Comparison of ENCODE assay signal across 17 cellular contexts in the genomic region with DNA sequence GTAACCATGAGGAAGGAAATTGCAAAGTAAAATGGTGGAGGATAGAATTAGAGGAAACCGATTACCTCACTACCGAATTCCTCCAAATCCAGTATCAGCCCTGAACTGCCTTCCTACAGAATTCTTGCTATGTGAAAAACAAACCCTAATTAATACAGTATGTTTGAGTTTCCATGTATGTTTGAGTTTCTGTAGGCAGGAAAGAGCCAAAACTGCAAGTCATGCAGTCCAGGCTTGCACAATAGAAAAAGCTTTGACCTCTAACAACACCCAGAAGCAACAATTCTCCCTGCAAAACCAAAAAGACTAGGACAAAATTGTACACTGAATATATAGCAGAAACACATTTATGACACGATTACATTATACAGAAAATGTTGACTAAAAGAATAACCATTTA.
DNase-seq lines count a peak whose midpoint lies in the region; ATAC-seq, FAIRE-seq and TF ChIP-seq lines count a peak whose summit lies in the region.
"Had no signal": no experiment of that assay in that cellular context is flagged by ENCODE, and none has a peak within 500 bp of the region (broad histone marks: within the 10 kb centered on the region; RNA-seq: fewer than 3 reads in every experiment).

No MANE protein-coding gene starts in this region.

- TF ChIP-seq EP300 in K562 (IDR thresholded peaks at IDR 0.05; ENCODE audit: low read length), result no peak

- ATAC-seq in K562 (no peak), HG02870 (IDR thresholded peaks at IDR 0.05; ENCODE audit: unreplicated experiment) (no peak), GM18861 (IDR thresholded peaks at IDR 0.05; ENCODE audit: unreplicated experiment) (no peak), HG02588 (IDR thresholded peaks at IDR 0.05; ENCODE audit: unreplicated experiment) (no peak)

- H3K27me3 ChIP-seq in AG04450 (ENCODE audit: control insufficient read depth, insufficient read depth, low read length), result no peaks in the 10 kb centered on the region
- no peaks in the 10 kb centered on the region for H3K27me3 ChIP-seq in K562 (ENCODE audit: control insufficient read depth in 2 of 2, insufficient read depth in 2 of 2, low read length in 2 of 2)
- H3K27me3 ChIP-seq: ascending aorta, BLaER1 had no signal

- H3K4me2 ChIP-seq in K562 (ENCODE audit: insufficient read depth, low read length), result no peak overlapping the region
- H3K4me2 ChIP-seq: BLaER1 had no signal

- in situ Hi-C loops in K562 (cut with MboI), result no loop called here

- peak overlapping the region; percentile 42 for H3K27ac ChIP-seq in AG04450 (ENCODE audit: low read depth, low read length)
- no peak overlapping the region for H3K27ac ChIP-seq in K562 (ENCODE audit: extremely low read depth, low read depth, low read length)
- H3K27ac ChIP-seq: ascending aorta, BLaER1, left ventricle myocardium inferior had no signal

- H2AFZ ChIP-seq in K562 (ENCODE audit: low read depth, low read length), result no peak overlapping the region

- TF ChIP-seq CTCF in AG04450 (IDR thresholded peaks at IDR 0.05; ENCODE audit: low read depth, low read length) (no peak), K562 (IDR thresholded peaks at IDR 0.05 in 2 of 3, conservative IDR thresholded peaks at IDR 0.05 in 1 of 3; ENCODE audit: insufficient read depth in 2 of 3, low read depth in 1 of 3, low read length in 3 of 3) (no peak)

- no peak overlapping the region for H3K9ac ChIP-seq in K562 (ENCODE audit: insufficient read depth in 1 of 2, low read depth in 2 of 2, low read length in 2 of 2)
- H3K9ac ChIP-seq: BLaER1 had no signal

- peaks cover 3% of the 10 kb centered on the region; the same call in 1 of the 2 replicates for H3K9me3 ChIP-seq in AG04450 (ENCODE audit: control insufficient read depth, insufficient read depth, low read length)
- H3K9me3 ChIP-seq in K562 (replicated peaks; ENCODE audit: control insufficient read depth, insufficient read depth, low read depth, low read length), result no peaks in the 10 kb centered on the region
- H3K9me3 ChIP-seq: ascending aorta, BLaER1 had no signal

- CTCF ChIA-PET in AG04450 (lab: Charles Lee) (no interaction called here), K562 (lab: Yijun Ruan, JAX; ENCODE audit: low intra/inter-chr PET ratio) (interaction anchor here (0.7 kb wide), 1 partner anchor 57 kb away, joined by 3 read pairs; no protein-coding TSS in a partner anchor)

- intact Hi-C loops in K562 (cut with micrococcal nuclease), result no loop called here

- no peak for TF ChIP-seq POLR2A in K562 (conservative IDR thresholded peaks at IDR 0.05)

- no peak for FAIRE-seq in K562 (lab: Jason Lieb, UNC)

- no peaks in the 10 kb centered on the region for H3K36me3 ChIP-seq in K562 (ENCODE audit: control insufficient read depth, insufficient read depth, low read length)
- H3K36me3 ChIP-seq: ascending aorta, BLaER1, left ventricle myocardium inferior had no signal

- no TSS peak for BruUV-seq in K562 (replicated peaks; lab: Mats Ljungman, UMichigan)

- 0% methylated on average over 3 of the region's 3 CpGs for WGBS in K562 (ENCODE audit: insufficient coverage, low coverage, missing lambda C conversion rate)

- DNase-seq in AG04450 (ENCODE audit: low read depth, low spot score), result peak; percentile 23
- DNase-seq in H4 (ENCODE audit: low spot score), result peak; percentile 53
- DNase-seq in K562 (ENCODE audit: extremely low read depth in 1 of 4, low spot score in 3 of 4), result no peak
- DNase-seq in iris pigment epithelial cell (ENCODE audit: low read depth), result peak; percentile 77
- no peak for DNase-seq in pons (ENCODE audit: low spot score)
- DNase-seq: activated B cell treated with CpG ODN at 0.5 μM for 24 hours, activated gamma-delta T cell treated with Interleukin-2 at 50 U/mL for 16 hours, cortex of kidney, left ventricle myocardium inferior, NCI-H2107, NCI-H82, T-helper 1 cell had no signal

- H4K20me1 ChIP-seq in K562 (replicated peaks; ENCODE audit: control insufficient read depth, insufficient read depth, low read length), result no peaks in the 10 kb centered on the region
- H4K20me1 ChIP-seq: BLaER1 had no signal

- H3K9me1 ChIP-seq in K562 (ENCODE audit: control insufficient read depth, insufficient read depth, low read length), result no peaks in the 10 kb centered on the region

- no peak for TF ChIP-seq RAD21 in K562 (CRISPR knock-in tag; conservative IDR thresholded peaks at IDR 0.05 in 1 of 2, IDR thresholded peaks at IDR 0.05 in 1 of 2)

- no peaks in the 10 kb centered on the region for H3K79me2 ChIP-seq in K562 (ENCODE audit: control insufficient read depth, insufficient read depth, low read length)

- H3K4me3 ChIP-seq in AG04450 (ENCODE audit: low read depth, low read length), result no peak overlapping the region
- H3K4me3 ChIP-seq in K562, result no peak overlapping the region
- H3K4me3 ChIP-seq: ascending aorta, BLaER1, left ventricle myocardium inferior had no signal

- POLR2A ChIA-PET in AG04450 (lab: Yijun Ruan, JAX) (no interaction called here), K562 (lab: Yijun Ruan, JAX) (no interaction called here)

- H3K4me1 ChIP-seq in K562 (replicated peaks in 1 of 2; ENCODE audit: control insufficient read depth in 2 of 2, insufficient read depth in 2 of 2, low read length in 2 of 2), result no peaks in the 10 kb centered on the region
- H3K4me1 ChIP-seq: ascending aorta, BLaER1, left ventricle myocardium inferior had no signal

TF ChIP-seq in K562, 482 proteins besides CTCF, POLR2A, EP300 and RAD21:
- TF ChIP-seq BRF1 (IDR thresholded peaks at IDR 0.05; ENCODE audit: borderline replicate concordance, extremely low read depth, insufficient read length) (no peak), CBFB (CRISPR knock-in tag; IDR thresholded peaks at IDR 0.05) (no peak), MAFG (tag; conservative IDR thresholded peaks at IDR 0.05) (0 out of 2 replicates have a peak, but pooled peaks have one; percentile 24)
TF ChIP-seq in K562: peak in this region for 1.

Comparison
In these comparisons a context has a peak if more than half of its experiments do, and no peak if none do; other contexts are left out.
1. DNase-seq: peak in AG04450 (single experiment), H4 (single experiment) and iris pigment epithelial cell (single experiment); none in K562 (0 of 4) and pons (single experiment).